ENCODE assay signal across 20 cellular contexts in the genomic region with DNA sequence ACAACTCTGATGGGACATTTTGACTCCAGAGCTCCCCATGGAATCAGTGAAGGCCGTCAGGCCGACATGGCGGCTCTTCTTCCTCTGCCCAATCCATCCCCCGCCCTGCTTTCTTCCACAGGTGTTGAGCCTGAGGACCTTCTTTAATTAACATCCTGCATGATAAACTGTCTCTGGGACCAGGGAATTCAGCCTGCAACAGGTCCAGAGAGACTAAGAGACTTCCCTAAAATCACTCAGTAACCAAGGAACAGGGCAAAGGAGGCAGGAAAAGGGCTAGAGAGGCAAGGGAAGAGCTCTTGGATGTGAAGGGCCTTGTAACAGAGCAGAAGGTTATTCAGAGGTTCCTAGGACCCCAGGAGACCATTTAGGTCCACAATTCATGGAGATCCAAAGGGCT. TPM values are rescaled to one million over a fixed set of nuclear protein-coding genes. Genes with fewer than 3 reads are reported as not detected.
DNase-seq lines count a peak whose midpoint lies in the region; ATAC-seq, FAIRE-seq and TF ChIP-seq lines count a peak whose summit lies in the region.
"Had no signal": no experiment of that assay in that cellular context is flagged by ENCODE, and none has a peak within 500 bp of the region (broad histone marks: within the 10 kb centered on the region; RNA-seq: fewer than 3 reads in every experiment).

No MANE protein-coding gene starts in this region.

- CTCF ChIA-PET in activated naive CD4-positive, alpha-beta T cell treated with anti-CD3 and anti-CD28 coated beads, Interleukin-2, amount 10 ng/mL, durations not matched to agents 7 days and 5 days (lab: Charles Lee), result interaction anchor here (1.9 to 3.8 kb wide), 2 partner anchors 50 to 67 kb away, joined by 5 to 28 read pairs; no protein-coding TSS in a partner anchor
- CTCF ChIA-PET in K562 (lab: Yijun Ruan, JAX; ENCODE audit: low intra/inter-chr PET ratio), result no interaction called here

- no peak overlapping the region for H3K9ac ChIP-seq in KMS-11
- peak overlapping the region in 1 of 2 experiments; percentile 56; a peak in 1 of 4 replicates for H3K9ac ChIP-seq in K562 (ENCODE audit: insufficient read depth in 1 of 2, low read depth in 2 of 2, low read length in 2 of 2)
- no peak overlapping the region for H3K9ac ChIP-seq in trophoblast cell (ENCODE audit: low read length)

- in situ Hi-C loops in K562 (cut with MboI), result no loop called here

- H3K23ac ChIP-seq in trophoblast cell (ENCODE audit: low read length), result no peak overlapping the region

- no peak overlapping the region for H3K14ac ChIP-seq in trophoblast cell (ENCODE audit: low read length)

- H2AK5ac ChIP-seq in trophoblast cell (ENCODE audit: low read length), result no peak overlapping the region

- H3K9me3 ChIP-seq in K562 (replicated peaks; ENCODE audit: control insufficient read depth, insufficient read depth, low read depth, low read length), result no peaks in the 10 kb centered on the region
- H3K9me3 ChIP-seq in trophoblast cell (ENCODE audit: insufficient read depth, low read depth, low read length), result peaks cover 3% of the 10 kb centered on the region
- H3K9me3 ChIP-seq: BE2C had no signal

- H2BK12ac ChIP-seq in trophoblast cell (ENCODE audit: low read length), result peak overlapping the region; percentile 51

- no peak for DNase-seq in activated naive CD4-positive, alpha-beta T cell treated with anti-CD3 and anti-CD28 coated beads, Interleukin-2, amount 10 ng/mL, durations not matched to agents 7 days and 5 days
- no peak for DNase-seq in activated naive CD4-positive, alpha-beta T cell treated with anti-CD3 and anti-CD28 coated beads, Interleukin-2, amount 50 U/mL, for 72 hours (ENCODE audit: low spot score in 2 of 2)
- DNase-seq in K562 (ENCODE audit: extremely low read depth in 1 of 4, low spot score in 3 of 4) (no peak), trophoblast cell (no peak), mesothelial cell of epicardium (ENCODE audit: low spot score in 2 of 2, unreplicated experiment in 2 of 2) (no peak)
- DNase-seq in effector CD8-positive, alpha-beta T cell (lab: John Stamatoyannopoulos, UW), result no peak
- DNase-seq: 8988T; BE2C; CD4-positive, alpha-beta memory T cell; EL; HFFc6; NCI-H1105 treated with DMSO at 0.1 percent for 48 hours; NCI-H1694 treated with DMSO at 0.1 percent for 48 hours; NCI-H2107; NCI-H510A; NCI-H748 treated with DMSO at 0.1 percent for 48 hours; PC-3 had no signal

- intact Hi-C loops in K562 (cut with micrococcal nuclease), result no loop called here

- FAIRE-seq in K562 (lab: Jason Lieb, UNC), result no peak
- FAIRE-seq: HTR-8/SVneo had no signal

- no peaks in the 10 kb centered on the region for H3K9me1 ChIP-seq in K562 (ENCODE audit: control insufficient read depth, insufficient read depth, low read length)

- no peak overlapping the region for H4K12ac ChIP-seq in trophoblast cell (ENCODE audit: low read depth, low read length)

- H3K36me3 ChIP-seq in KMS-11 (ENCODE audit: insufficient read depth) (no peaks in the 10 kb centered on the region), K562 (ENCODE audit: control insufficient read depth, insufficient read depth, low read length) (no peaks in the 10 kb centered on the region), trophoblast cell (ENCODE audit: control insufficient read depth in 1 of 2, insufficient read depth in 2 of 2, low read length in 2 of 2) (no peaks in the 10 kb centered on the region)
- H3K36me3 ChIP-seq: BE2C had no signal

- H3K4me2 ChIP-seq in KMS-11 (peak overlapping the region; percentile 54; the same call in 1 of the 2 replicates), K562 (ENCODE audit: insufficient read depth, low read length) (peak overlapping the region; percentile 60; the same call in 1 of the 2 replicates), trophoblast cell (ENCODE audit: low read length) (no peak overlapping the region)

- peak overlapping the region; percentile 33 for H3K27ac Mint-ChIP-seq in activated naive CD4-positive, alpha-beta T cell treated with anti-CD3 and anti-CD28 coated beads, Interleukin-2, amount 10 ng/mL, durations not matched to agents 7 days and 5 days
- H3K27ac Mint-ChIP-seq in activated naive CD4-positive, alpha-beta T cell treated with anti-CD3 and anti-CD28 coated beads, Interleukin-2, amount 50 U/mL, for 72 hours, result no peak overlapping the region
- H3K27ac Mint-ChIP-seq in mesothelial cell of epicardium, result no peak overlapping the region
- H3K27ac Mint-ChIP-seq: CD4-positive, alpha-beta memory T cell; HFFc6 had no signal

- H3K18ac ChIP-seq in trophoblast cell (ENCODE audit: low read length), result no peak overlapping the region

- no peaks in the 10 kb centered on the region for H4K20me1 ChIP-seq in KMS-11 (ENCODE audit: insufficient read depth)
- H4K20me1 ChIP-seq in K562 (replicated peaks; ENCODE audit: control insufficient read depth, insufficient read depth, low read length), result no peaks in the 10 kb centered on the region

- H3K79me1 ChIP-seq in trophoblast cell (ENCODE audit: low read length), result peaks cover 13% of the 10 kb centered on the region

- H3K4me1 ChIP-seq in KMS-11 (ENCODE audit: low read depth, poor library complexity, severe bottlenecking) (peaks cover 68% of the 10 kb centered on the region), K562 (replicated peaks in 1 of 2; ENCODE audit: control insufficient read depth in 2 of 2, insufficient read depth in 2 of 2, low read length in 2 of 2) (peaks cover 31 to 38% of the 10 kb centered on the region in 2 experiments), trophoblast cell (ENCODE audit: control insufficient read depth in 1 of 2, insufficient read depth in 2 of 2, low read length in 2 of 2) (peaks cover 12 to 15% of the 10 kb centered on the region in 2 experiments)
- H3K4me1 ChIP-seq: BE2C had no signal

- POLR2A ChIA-PET in K562 (lab: Yijun Ruan, JAX), result interaction anchor here (0.6 to 1.2 kb wide), 3 partner anchors 8 to 24 kb away, joined by 3 read pairs; no protein-coding TSS in a partner anchor

- no peak overlapping the region for H3K4ac ChIP-seq in trophoblast cell (ENCODE audit: low read depth, low read length)

- no peak for TF ChIP-seq EP300 in K562 (IDR thresholded peaks at IDR 0.05; ENCODE audit: low read length)

- no peaks in the 10 kb centered on the region for H3K79me2 ChIP-seq in KMS-11 (ENCODE audit: insufficient read depth, low read depth)
- no peaks in the 10 kb centered on the region for H3K79me2 ChIP-seq in K562 (ENCODE audit: control insufficient read depth, insufficient read depth, low read length)
- H3K79me2 ChIP-seq in trophoblast cell (ENCODE audit: control insufficient read depth, insufficient read depth, low read length, poor library complexity), result no peaks in the 10 kb centered on the region

- H3K36me3 Mint-ChIP-seq in activated naive CD4-positive, alpha-beta T cell treated with anti-CD3 and anti-CD28 coated beads, Interleukin-2, amount 10 ng/mL, durations not matched to agents 7 days and 5 days, result no peaks in the 10 kb centered on the region
- no peaks in the 10 kb centered on the region for H3K36me3 Mint-ChIP-seq in activated naive CD4-positive, alpha-beta T cell treated with anti-CD3 and anti-CD28 coated beads, Interleukin-2, amount 50 U/mL, for 72 hours
- no peaks in the 10 kb centered on the region for H3K36me3 Mint-ChIP-seq in mesothelial cell of epicardium
- H3K36me3 Mint-ChIP-seq: CD4-positive, alpha-beta memory T cell had no signal

- TF ChIP-seq CTCF in KMS-11 (conservative IDR thresholded peaks at IDR 0.05; ENCODE audit: low read depth, low read length) (no peak), K562 (IDR thresholded peaks at IDR 0.05 in 2 of 3, conservative IDR thresholded peaks at IDR 0.05 in 1 of 3; ENCODE audit: insufficient read depth in 2 of 3, low read depth in 1 of 3, low read length in 3 of 3) (no peak), mesothelial cell of epicardium (IDR thresholded peaks at IDR 0.05; ENCODE audit: unreplicated experiment) (no peak)

- no TSS peak for BruUV-seq in K562 (replicated peaks; lab: Mats Ljungman, UMichigan)

- H3K27me3 ChIP-seq in KMS-11 (ENCODE audit: insufficient read depth, low read depth) (no peaks in the 10 kb centered on the region), K562 (ENCODE audit: control insufficient read depth in 2 of 2, insufficient read depth in 2 of 2, low read length in 2 of 2) (no peaks in the 10 kb centered on the region), trophoblast cell (ENCODE audit: insufficient read depth, low read length) (no peaks in the 10 kb centered on the region)

- WGBS in K562 (ENCODE audit: insufficient coverage, low coverage, missing lambda C conversion rate), result 78% methylated on average over 3 of the region's 4 CpGs
- WGBS in trophoblast cell (ENCODE audit: extremely low coverage, insufficient coverage, insufficient read length), result no CpG with 5 or more reads among the region's 4 CpGs

- H3K27ac ChIP-seq in KMS-11 (no peak overlapping the region), K562 (ENCODE audit: extremely low read depth, low read depth, low read length) (peak overlapping the region; percentile 82), trophoblast cell (ENCODE audit: low read depth, low read length) (no peak overlapping the region)

- H3K9me3 Mint-ChIP-seq in activated naive CD4-positive, alpha-beta T cell treated with anti-CD3 and anti-CD28 coated beads, Interleukin-2, amount 10 ng/mL, durations not matched to agents 7 days and 5 days, result no peaks in the 10 kb centered on the region
- H3K9me3 Mint-ChIP-seq in activated naive CD4-positive, alpha-beta T cell treated with anti-CD3 and anti-CD28 coated beads, Interleukin-2, amount 50 U/mL, for 72 hours, result no peaks in the 10 kb centered on the region
- H3K9me3 Mint-ChIP-seq in mesothelial cell of epicardium, result no peaks in the 10 kb centered on the region
- H3K9me3 Mint-ChIP-seq: CD4-positive, alpha-beta memory T cell; HFFc6 had no signal

- no peak for TF ChIP-seq RAD21 in K562 (CRISPR knock-in tag; conservative IDR thresholded peaks at IDR 0.05 in 1 of 2, IDR thresholded peaks at IDR 0.05 in 1 of 2)

- no peak overlapping the region for H3K4me3 Mint-ChIP-seq in activated naive CD4-positive, alpha-beta T cell treated with anti-CD3 and anti-CD28 coated beads, Interleukin-2, amount 10 ng/mL, durations not matched to agents 7 days and 5 days
- no peak overlapping the region for H3K4me3 Mint-ChIP-seq in mesothelial cell of epicardium
- H3K4me3 Mint-ChIP-seq: CD4-positive, alpha-beta memory T cell; HFFc6 had no signal

- H4K8ac ChIP-seq in trophoblast cell (ENCODE audit: low read depth, low read length), result no peak overlapping the region

- H4K91ac ChIP-seq in trophoblast cell (ENCODE audit: low read depth, low read length), result no peak overlapping the region

- H3K4me1 Mint-ChIP-seq in activated naive CD4-positive, alpha-beta T cell treated with anti-CD3 and anti-CD28 coated beads, Interleukin-2, amount 10 ng/mL, durations not matched to agents 7 days and 5 days, result peaks cover 45% of the 10 kb centered on the region
- peaks cover 4% of the 10 kb centered on the region for H3K4me1 Mint-ChIP-seq in mesothelial cell of epicardium

- ATAC-seq in activated naive CD4-positive, alpha-beta T cell treated with anti-CD3 and anti-CD28 coated beads, Interleukin-2, amount 50 U/mL, for 72 hours, result no peak
- ATAC-seq in K562 (no peak), HG02973 (IDR thresholded peaks at IDR 0.05; ENCODE audit: unreplicated experiment) (no peak)
- ATAC-seq: PC-3 had no signal

- peak overlapping the region; percentile 13; the same call in 1 of the 2 replicates for H2AFZ ChIP-seq in KMS-11 (ENCODE audit: low read depth)
- peak overlapping the region; percentile 97 for H2AFZ ChIP-seq in K562 (ENCODE audit: low read depth, low read length)
- H2AFZ ChIP-seq in trophoblast cell (ENCODE audit: insufficient read depth, low read length, poor library complexity), result no peak overlapping the region

- no peak overlapping the region for H2BK5ac ChIP-seq in trophoblast cell (ENCODE audit: low read depth, low read length, poor library complexity)

- TF ChIP-seq POLR2A in K562 (conservative IDR thresholded peaks at IDR 0.05), result no peak

- peaks cover 46% of the 10 kb centered on the region for H3K27me3 Mint-ChIP-seq in activated naive CD4-positive, alpha-beta T cell treated with anti-CD3 and anti-CD28 coated beads, Interleukin-2, amount 10 ng/mL, durations not matched to agents 7 days and 5 days
- peaks cover 2% of the 10 kb centered on the region for H3K27me3 Mint-ChIP-seq in mesothelial cell of epicardium (ENCODE audit: low read depth)

- H3K4me3 ChIP-seq in KMS-11 (IDR thresholded peaks at IDR 0.05; ENCODE audit: insufficient read depth, low read depth, low read length) (no peak overlapping the region), K562 (no peak overlapping the region), trophoblast cell (ENCODE audit: low read depth, low read length) (no peak overlapping the region)

- H2BK120ac ChIP-seq in trophoblast cell (ENCODE audit: insufficient read depth, low read length, poor library complexity), result peak overlapping the region; percentile 35

RNA-seq across cellular contexts. Expression of a gene that starts 6.0 kb away (rescaled TPM):
- total RNA-seq in activated naive CD4-positive, alpha-beta T cell treated with anti-CD3 and anti-CD28 coated beads, Interleukin-2, amount 50 U/mL, for 72 hours, result 1 to 10 TPM in 1 of 2 donors, not detected in 1; 4.2 TPM
- total RNA-seq in K562 (2011; cell fraction: chromatin; rRNA removed; ENCODE audit: low replicate concordance), result 33.7 and 36.9 TPM in 2 replicates
- 27.2 and 28.5 TPM in 2 replicates for total RNA-seq in K562 (2011; cell fraction: nucleolus; rRNA removed)
- total RNA-seq in K562 (2011; cell fraction: nucleoplasm; rRNA removed), result 37.0 and 40.4 TPM in 2 replicates
- total RNA-seq in K562 (2014; rRNA removed), result 19.8 and 23.9 TPM in 2 replicates
- total RNA-seq in K562 (2014; rRNA removed; fragmentation: Illumina TruSeq; extraction: Trizol), result 39.1 and 41.6 TPM in 2 replicates
- total RNA-seq in K562 (2015; rRNA removed; fragmentation: Illumina TruSeq; extraction: Trizol), result 29.6 and 32.7 TPM in 2 replicates
- total RNA-seq in K562 (2021), result 110 and 116 TPM in 2 replicates
- polyA plus RNA-seq in K562 (2011; rRNA removed), result 47.3 and 71.2 TPM in 2 replicates
- polyA plus RNA-seq in K562 (2011; cell fraction: cytosol; rRNA removed), result 79.5 and 97.2 TPM in 2 replicates
- polyA plus RNA-seq in K562 (2011; cell fraction: nucleus; rRNA removed), result 42.8 and 45.8 TPM in 2 replicates
- 144 and 169 TPM in 2 replicates for polyA plus RNA-seq in K562 (2012)
- polyA plus RNA-seq in K562 (2014; fragmentation: Illumina TruSeq; extraction: Trizol), result 128 and 164 TPM in 2 replicates
- 10 to 100 TPM; 25.6 to 32.9 TPM for polyA plus RNA-seq in K562 (2014; fragmentation: Nextera tagmentation; extraction: Ambion mirVana)
- 56.5 and 59.1 TPM in 2 replicates for polyA plus RNA-seq in K562 (2014; rRNA removed)
- polyA minus RNA-seq in K562 (2011; rRNA and poly(A)+ RNA removed), result 68.9 and 82.4 TPM in 2 replicates
- polyA minus RNA-seq in K562 (2011; cell fraction: cytosol; rRNA and poly(A)+ RNA removed), result 67.6 and 71.5 TPM in 2 replicates
- polyA minus RNA-seq in K562 (2011; cell fraction: nucleus; rRNA and poly(A)+ RNA removed), result 14.0 and 21.2 TPM in 2 replicates
- 338 and 355 TPM in 2 replicates for polyA plus RNA-seq in trophoblast cell (2013)
- total RNA-seq in mesothelial cell of epicardium, result 121 to 131 TPM (median 122 TPM) in 3 replicates
